ENCODE assay signal across 9 cellular contexts in the genomic region with DNA sequence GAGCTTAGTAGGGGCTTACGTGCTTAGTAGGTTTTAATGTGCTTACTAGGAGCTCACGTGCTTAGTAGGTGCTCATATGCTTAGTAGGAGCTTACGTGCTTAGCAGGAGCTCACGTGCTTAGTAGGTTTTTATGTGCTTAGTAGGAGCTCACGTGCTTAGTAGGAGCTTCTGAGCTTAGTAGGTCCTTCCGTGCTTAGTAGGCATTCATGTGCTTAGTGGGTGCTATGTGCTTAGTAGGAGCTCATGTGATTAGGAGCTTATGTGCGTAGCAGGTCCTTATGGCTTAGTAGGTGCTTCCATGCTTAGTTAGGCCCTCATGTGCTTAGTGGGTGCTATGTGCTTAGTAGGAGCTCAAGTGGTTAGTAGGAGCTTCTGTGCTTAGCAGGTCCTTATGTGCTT. TPM values are rescaled to one million over a fixed set of nuclear protein-coding genes. Genes with fewer than 3 reads are reported as not detected.
"Had no signal": no experiment of that assay in that cellular context is flagged by ENCODE, and none has a peak within 500 bp of the region (broad histone marks: within the 10 kb centered on the region; RNA-seq: fewer than 3 reads in every experiment).

No MANE protein-coding gene starts in this region.

- H3K36me3 ChIP-seq: HAP-1 had no signal

- H3K27ac ChIP-seq: GM23248 had no signal

- H3K4me2 ChIP-seq: GM23338 had no signal

- H2AFZ ChIP-seq: GM23248, GM23338 had no signal

- H3K9ac ChIP-seq: GM23248 had no signal

- FAIRE-seq: H54 had no signal

- H3K4me3 ChIP-seq: GM23248, GM23338, HAP-1 had no signal

- H3K4me1 Mint-ChIP-seq: GM23338 had no signal

- H3K4me1 ChIP-seq: HAP-1 had no signal

- H3K27ac Mint-ChIP-seq: GM23338, H9 had no signal

- DNase-seq: GM23248, GOT3, H7, H9, HCEC 1CT had no signal

- ATAC-seq: GM23338, HCT116 had no signal

- H3K4me3 Mint-ChIP-seq: GM23338, H9 had no signal

RNA-seq across cellular contexts. Expression of a gene that starts 59.4 kb away (rescaled TPM):
- total RNA-seq: GM23248, GM23338, H7 had no signal
- polyA plus RNA-seq: GM23248, GM23338 had no signal
